Comparison of ENCODE assay signal across 18 cellular contexts in the genomic region with DNA sequence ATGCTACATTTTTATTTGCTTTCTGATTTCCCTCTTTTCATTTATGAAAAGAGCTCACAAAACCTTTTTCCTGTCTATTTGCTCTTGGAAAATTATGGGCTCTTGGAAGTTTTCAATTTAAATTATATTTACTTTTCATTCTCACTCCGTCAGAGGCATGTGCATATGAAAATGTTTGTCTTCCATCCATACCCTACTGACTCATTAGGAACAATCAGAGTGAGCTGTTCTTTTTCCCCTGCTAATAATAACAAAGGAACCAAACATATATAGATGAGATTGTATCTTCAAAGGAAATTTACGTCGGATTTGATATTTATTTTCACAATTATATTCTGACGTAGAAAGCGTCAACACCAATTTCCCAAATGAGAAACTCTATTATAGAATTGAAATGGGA.
DNase-seq lines count a peak whose midpoint lies in the region; ATAC-seq, FAIRE-seq and TF ChIP-seq lines count a peak whose summit lies in the region.
"Had no signal": no experiment of that assay in that cellular context is flagged by ENCODE, and none has a peak within 500 bp of the region (broad histone marks: within the 10 kb centered on the region; RNA-seq: fewer than 3 reads in every experiment).

No MANE protein-coding gene starts in this region.

- no peak for ATAC-seq in GM23338
- ATAC-seq: CD8-positive, alpha-beta T cell; GM12878; HepG2 had no signal

- DNase-seq in GM23338 (ENCODE audit: low spot score): no peak
- peak; percentile 78 for DNase-seq in NCI-H146 treated with DMSO at 0.1 percent for 48 hours (lab: John Stamatoyannopoulos, UW; ENCODE audit: unreplicated experiment)
- DNase-seq in NCI-H748 treated with DMSO at 0.1 percent for 48 hours (lab: John Stamatoyannopoulos, UW): peak; percentile 38
- DNase-seq in bronchial epithelial cell (ENCODE audit: low read depth): peak; percentile 7
- no peak for DNase-seq in vagina (ENCODE audit: extremely low spot score in 2 of 2)
- no peak for DNase-seq in osteocyte (ENCODE audit: extremely low spot score, unreplicated experiment)
- no peak for DNase-seq in pons (ENCODE audit: low spot score)
- DNase-seq: Calu3; CD8-positive, alpha-beta T cell; DMS79 treated with DMSO at 0.1 percent for 48 hours; HCEC 1CT; HFFc6 had no signal

- peaks cover 5% of the 10 kb centered on the region; the same call in 2 of the 3 replicates for H3K4me1 Mint-ChIP-seq in GM23338
- no peaks in the 10 kb centered on the region for H3K4me1 Mint-ChIP-seq in osteocyte (ENCODE audit: unreplicated experiment)
- H3K4me1 Mint-ChIP-seq: B cell, IgD-negative memory B cell had no signal

- H3K4me3 ChIP-seq in GM23338 (no peak overlapping the region), bronchial epithelial cell (ENCODE audit: low read depth, low read length) (no peak overlapping the region), vagina (no peak overlapping the region)
- H3K4me3 ChIP-seq: BLaER1 treated with 17β-estradiol and CSF1 and Interleukin-3, amounts not matched to agents 10 nM and 100 nM; GM12878 had no signal

- intact Hi-C loops in vagina (cut with DNase I): no loop called here

- H3K9me3 Mint-ChIP-seq in GM23338 (no peaks in the 10 kb centered on the region; the same call in 1 of the 3 replicates), osteocyte (ENCODE audit: unreplicated experiment) (no peaks in the 10 kb centered on the region)

- H3K27me3 Mint-ChIP-seq in GM23338 (ENCODE audit: insufficient read depth, low read depth, poor library complexity) (no peaks in the 10 kb centered on the region), osteocyte (ENCODE audit: unreplicated experiment) (no peaks in the 10 kb centered on the region)
- H3K27me3 Mint-ChIP-seq: B cell, IgD-negative memory B cell had no signal

- peak overlapping the region; percentile 19; the same call in 1 of the 2 replicates for H2AFZ ChIP-seq in GM23338

- no peaks in the 10 kb centered on the region for H4K20me1 ChIP-seq in GM23338 (replicated peaks; ENCODE audit: insufficient read depth)
- H4K20me1 ChIP-seq: BLaER1 treated with 17β-estradiol and CSF1 and Interleukin-3, amounts not matched to agents 10 nM and 100 nM had no signal

- no peaks in the 10 kb centered on the region for H3K79me2 ChIP-seq in GM23338 (replicated peaks; ENCODE audit: insufficient read depth)

- no peak for TF ChIP-seq CTCF in GM23338 (conservative IDR thresholded peaks at IDR 0.05; ENCODE audit: low read depth in 2 of 2)
- no peak for TF ChIP-seq CTCF in bronchial epithelial cell (IDR thresholded peaks at IDR 0.05; ENCODE audit: insufficient read depth, low read length, severe bottlenecking)
- no peak for TF ChIP-seq CTCF in vagina (IDR thresholded peaks at IDR 0.05)
- TF ChIP-seq CTCF in osteocyte (IDR thresholded peaks at IDR 0.05): no peak

- H3F3A ChIP-seq in GM23338 (replicated peaks; ENCODE audit: low read depth): no peaks in the 10 kb centered on the region

- H3K36me3 Mint-ChIP-seq in GM23338 (ENCODE audit: low read depth) (no peaks in the 10 kb centered on the region), osteocyte (ENCODE audit: unreplicated experiment) (no peaks in the 10 kb centered on the region)
- H3K36me3 Mint-ChIP-seq: CD8-positive, alpha-beta T cell; IgD-negative memory B cell had no signal

- no peak for FAIRE-seq in bronchial epithelial cell (lab: Jason Lieb, UNC)
- FAIRE-seq: GM12878, H54, HepG2 had no signal

- no peak overlapping the region for H3K4me3 Mint-ChIP-seq in GM23338
- no peak overlapping the region for H3K4me3 Mint-ChIP-seq in osteocyte (ENCODE audit: unreplicated experiment)
- H3K4me3 Mint-ChIP-seq: B cell; CD8-positive, alpha-beta T cell; HFFc6; IgD-negative memory B cell had no signal

- H3K27ac ChIP-seq in GM23338 (ENCODE audit: low read depth) (no peak overlapping the region), vagina (no peak overlapping the region)
- H3K27ac ChIP-seq: BLaER1 treated with 17β-estradiol and CSF1 and Interleukin-3, amounts not matched to agents 10 nM and 100 nM had no signal

- H3K4me2 ChIP-seq in GM23338: no peak overlapping the region
- H3K4me2 ChIP-seq: BLaER1 treated with 17β-estradiol and CSF1 and Interleukin-3, amounts not matched to agents 10 nM and 100 nM had no signal

- H3K36me3 ChIP-seq in GM23338 (ENCODE audit: insufficient read depth): no peaks in the 10 kb centered on the region
- no peaks in the 10 kb centered on the region for H3K36me3 ChIP-seq in bronchial epithelial cell (ENCODE audit: control insufficient read depth, insufficient read depth, low read length)
- no peaks in the 10 kb centered on the region for H3K36me3 ChIP-seq in vagina
- H3K36me3 ChIP-seq: BLaER1 treated with 17β-estradiol and CSF1 and Interleukin-3, amounts not matched to agents 10 nM and 100 nM had no signal

- TF ChIP-seq POLR2A in vagina (IDR thresholded peaks at IDR 0.05): no peak

- H3K27ac Mint-ChIP-seq in GM23338 (no peak overlapping the region), osteocyte (ENCODE audit: unreplicated experiment) (no peak overlapping the region)
- H3K27ac Mint-ChIP-seq: B cell; CD8-positive, alpha-beta T cell; HFFc6; IgD-negative memory B cell had no signal

- peaks cover 12% of the 10 kb centered on the region for H3K4me1 ChIP-seq in GM23338 (ENCODE audit: insufficient read depth)
- no peaks in the 10 kb centered on the region for H3K4me1 ChIP-seq in vagina
- H3K4me1 ChIP-seq: BLaER1 treated with 17β-estradiol and CSF1 and Interleukin-3, amounts not matched to agents 10 nM and 100 nM had no signal

- H3K27me3 ChIP-seq in GM23338 (ENCODE audit: insufficient read depth) (no peaks in the 10 kb centered on the region), bronchial epithelial cell (ENCODE audit: control insufficient read depth, insufficient read depth, low read length) (no peaks in the 10 kb centered on the region), vagina (no peaks in the 10 kb centered on the region)
- H3K27me3 ChIP-seq: BLaER1 treated with 17β-estradiol and CSF1 and Interleukin-3, amounts not matched to agents 10 nM and 100 nM had no signal

- H3K9me2 ChIP-seq in GM23338 (ENCODE audit: insufficient read depth): 0 out of 2 replicates have a peak, but pooled peaks cover 7% of the 10 kb centered on the region

- no peaks in the 10 kb centered on the region for H3K9me3 ChIP-seq in vagina
- H3K9me3 ChIP-seq: BLaER1 treated with 17β-estradiol and CSF1 and Interleukin-3, amounts not matched to agents 10 nM and 100 nM had no signal

TF ChIP-seq in GM23338, 12 proteins besides CTCF, POLR2A, EP300 and RAD21:
- TF ChIP-seq ZNF331 (CRISPR knock-in tag; IDR thresholded peaks at IDR 0.05; ENCODE audit: low read depth): no peak
TF ChIP-seq in GM23338: peak in this region for 0.

Comparison
In these comparisons a context has a peak if more than half of its experiments do, and no peak if none do; other contexts are left out.
1. DNase-seq: peak in NCI-H146 treated with DMSO at 0.1 percent for 48 hours (single experiment), NCI-H748 treated with DMSO at 0.1 percent for 48 hours (single experiment) and bronchial epithelial cell (single experiment); none in GM23338 (single experiment), vagina (0 of 2), osteocyte (single experiment) and pons (single experiment).